ENCODE assay signal across 8 cellular contexts in genomic region chr10:124092270-124093075, GRCh38. TPM values are rescaled to one million over a fixed set of nuclear protein-coding genes. Genes with fewer than 3 reads are reported as not detected.
DNase-seq lines count a peak whose midpoint lies in the region; ATAC-seq and TF ChIP-seq lines count a peak whose summit lies in the region.

No MANE protein-coding gene starts in this region.

- H3K27me3 ChIP-seq in Panc1 (ENCODE audit: control insufficient read depth, insufficient read depth, low read length): no peaks in the 10 kb centered on the region

- intact Hi-C loops in Panc1 (cut with micrococcal nuclease; ENCODE audit: unreplicated experiment): loop anchor here (5.0 kb wide), 2 partner anchors 95 to 295 kb away; no protein-coding TSS in a partner anchor
- intact Hi-C loops in lower leg skin (cut with DNase I; ENCODE audit: low total_unique reads): no loop called here

- no peak for TF ChIP-seq POLR2A in lower leg skin (IDR thresholded peaks at IDR 0.05)

- POLR2A ChIA-PET in Panc1 (lab: Charles Lee): interaction anchor here (0.7 kb wide), 1 partner anchor 67 kb away, joined by 3 read pairs; no protein-coding TSS in a partner anchor

- ATAC-seq in GM19023 (IDR thresholded peaks at IDR 0.05; ENCODE audit: unreplicated experiment) (peak; percentile 52), Panc1 (peak; percentile 63), HG03354 (IDR thresholded peaks at IDR 0.05; ENCODE audit: poor library complexity, severe bottlenecking, unreplicated experiment) (no peak)
- ATAC-seq in stimulated activated naive CD8-positive, alpha-beta T cell treated with anti-CD3 and anti-CD28 coated beads, Interleukin-15, amount 100 ng/mL, for 72 hours: peak; percentile 74

- DNase-seq in AG10803 (ENCODE audit: low read depth) (no peak), Panc1 (ENCODE audit: low read depth, low spot score) (no peak), dedifferentiated amniotic fluid mesenchymal stem cell (ENCODE audit: extremely low spot score) (peak; percentile 26), lower leg skin (ENCODE audit: low spot score in 2 of 2) (peak in 1 of 2 donors; percentile 91), activated gamma-delta T cell treated with Interleukin-2 at 50 U/mL for 16 hours (no peak)
- DNase-seq in stimulated activated naive CD8-positive, alpha-beta T cell treated with anti-CD3 and anti-CD28 coated beads, Interleukin-15, amount 100 ng/mL, for 72 hours: peak; percentile 32 to 34

- no peaks in the 10 kb centered on the region for H3K9me3 ChIP-seq in Panc1 (ENCODE audit: control insufficient read depth, insufficient read depth, low read depth, low read length)

- CTCF ChIA-PET in Panc1 (lab: Charles Lee): interaction anchor here (1.3 kb wide), 2 partner anchors 97 to 98 kb away, joined by 5 to 6 read pairs; no protein-coding TSS in a partner anchor

- peaks cover 37% of the 10 kb centered on the region for H3K4me1 ChIP-seq in Panc1 (ENCODE audit: control insufficient read depth, insufficient read depth, low read length)

- H3K4me3 ChIP-seq in AG10803 (ENCODE audit: low read length) (peak overlapping the region; percentile 17), Panc1 (ENCODE audit: low read depth in 2 of 2, low read length in 2 of 2) (peak overlapping the region; percentile 64), lower leg skin (ENCODE audit: low read depth, poor library complexity, severe bottlenecking) (peak overlapping the region; percentile 70)

- H3K9me3 Mint-ChIP-seq in stimulated activated naive CD8-positive, alpha-beta T cell treated with anti-CD3 and anti-CD28 coated beads, Interleukin-15, amount 100 ng/mL, for 72 hours: no peaks in the 10 kb centered on the region

- peaks cover 82% of the 10 kb centered on the region for H3K27me3 Mint-ChIP-seq in stimulated activated naive CD8-positive, alpha-beta T cell treated with anti-CD3 and anti-CD28 coated beads, Interleukin-15, amount 100 ng/mL, for 72 hours

- H3K4me1 Mint-ChIP-seq in stimulated activated naive CD8-positive, alpha-beta T cell treated with anti-CD3 and anti-CD28 coated beads, Interleukin-15, amount 100 ng/mL, for 72 hours: peaks cover 17% of the 10 kb centered on the region

- WGBS in lower leg skin, 2 donors: 0% methylated on average over 21 to 89 of the region's 93 CpGs

- BruUV-seq in Panc1 (replicated peaks; lab: Mats Ljungman, UMichigan): no TSS peak

- H3K27ac ChIP-seq in Panc1 (ENCODE audit: low read length): peak overlapping the region; percentile 76

- H3K27ac Mint-ChIP-seq in stimulated activated naive CD8-positive, alpha-beta T cell treated with anti-CD3 and anti-CD28 coated beads, Interleukin-15, amount 100 ng/mL, for 72 hours: peak overlapping the region in 1 of 2 donors; percentile 80

- peaks cover 2% of the 10 kb centered on the region; the same call in 1 of the 2 replicates for H3K36me3 ChIP-seq in Panc1 (ENCODE audit: control insufficient read depth, insufficient read depth, low read length)

- in situ Hi-C loops in Panc1 (cut with HindIII; ENCODE audit: low pct_unique_long_range_greater_than_20kb, low sequenced_read_pairs): no loop called here

- TF ChIP-seq CTCF in AG10803 (conservative IDR thresholded peaks at IDR 0.05; ENCODE audit: low read length) (no peak), Panc1 (IDR thresholded peaks at IDR 0.05) (no peak; the same call in 1 of the 2 replicates), lower leg skin (IDR thresholded peaks at IDR 0.05) (no peak)

- peak overlapping the region; percentile 59 to 79 for H3K4me3 Mint-ChIP-seq in stimulated activated naive CD8-positive, alpha-beta T cell treated with anti-CD3 and anti-CD28 coated beads, Interleukin-15, amount 100 ng/mL, for 72 hours

RNA-seq across cellular contexts. Expression of gene CHST15, which starts 0.9 kb away (rescaled TPM):
- total RNA-seq in Panc1 (2021; ENCODE audit: unreplicated experiment): 33.2 TPM
- 22.3 TPM for polyA plus RNA-seq in Panc1 (2012; ENCODE audit: insufficient read length)
- total RNA-seq in lower leg skin: 10 to 100 TPM; 17.6 to 29.8 (median 19.4) TPM

Comparison
In these comparisons a context has a peak if more than half of its experiments do, and no peak if none do; other contexts are left out.
1. DNase-seq: peak in dedifferentiated amniotic fluid mesenchymal stem cell (single experiment) and stimulated activated naive CD8-positive, alpha-beta T cell treated with anti-CD3 and anti-CD28 coated beads, Interleukin-15, amount 100 ng/mL, for 72 hours (2 of 2); none in AG10803 (single experiment), Panc1 (single experiment) and activated gamma-delta T cell treated with Interleukin-2 at 50 U/mL for 16 hours (single experiment).
2. H3K4me3 ChIP-seq: peak in every context shown above with its lines; median percentile 70 in lower leg skin; 64 in Panc1; 17 in AG10803.